24 cellular contexts compared by ENCODE assay signal in genomic region chr5:153883829-153884228, GRCh38.
A peak's percentile ranks its signal among the peaks of the same experiment; 100 is the strongest.
DNase-seq lines count a peak whose midpoint lies in the region; ATAC-seq and TF ChIP-seq lines count a peak whose summit lies in the region.
"Had no signal": no experiment of that assay in that cellular context is flagged by ENCODE, and none has a peak within 500 bp of the region (broad histone marks: within the 10 kb centered on the region; RNA-seq: fewer than 3 reads in every experiment).

No MANE protein-coding gene starts in this region.

- H3K27ac ChIP-seq in mesendoderm (ENCODE audit: low read depth, low read length) (no peak overlapping the region), stomach (no peak overlapping the region), upper lobe of right lung (no peak overlapping the region)
- H3K27ac ChIP-seq: spleen, tibial artery had no signal

- H3K4me3 ChIP-seq in choroid plexus epithelial cell (ENCODE audit: low read depth, low read length): no peak overlapping the region
- H3K4me3 ChIP-seq in mesendoderm (ENCODE audit: low read length): no peak overlapping the region
- no peak overlapping the region for H3K4me3 ChIP-seq in stomach
- H3K4me3 ChIP-seq in upper lobe of right lung: no peak overlapping the region
- H3K4me3 ChIP-seq: lung, spleen, tibial artery had no signal

- peak; percentile 28 for TF ChIP-seq CTCF in HFFc6 (IDR thresholded peaks at IDR 0.05)
- no peak for TF ChIP-seq CTCF in choroid plexus epithelial cell (conservative IDR thresholded peaks at IDR 0.05; ENCODE audit: low read depth, low read length)
- no peak for TF ChIP-seq CTCF in stomach (IDR thresholded peaks at IDR 0.05)
- TF ChIP-seq CTCF in upper lobe of right lung (IDR thresholded peaks at IDR 0.05): no peak

- peaks cover 30% of the 10 kb centered on the region for H3K4me1 Mint-ChIP-seq in HFFc6 (ENCODE audit: low read depth)
- H3K4me1 Mint-ChIP-seq: naive thymus-derived CD8-positive, alpha-beta T cell; stimulated activated effector memory CD8-positive, alpha-beta T cell treated with anti-CD3 and anti-CD28 coated beads, Interleukin-12 subunit alpha, Interleukin-12 subunit beta, amount 100 ng/mL, for 72 hours had no signal

- peak overlapping the region; percentile 88 for H3K27ac Mint-ChIP-seq in HFFc6
- H3K27ac Mint-ChIP-seq: naive thymus-derived CD8-positive, alpha-beta T cell; progenitor cell of endocrine pancreas; stimulated activated effector memory CD8-positive, alpha-beta T cell treated with anti-CD3 and anti-CD28 coated beads, Interleukin-12 subunit alpha, Interleukin-12 subunit beta, amount 100 ng/mL, for 72 hours had no signal

- intact Hi-C loops in stomach (cut with DNase I; ENCODE audit: low total_unique reads) (no loop called here), upper lobe of right lung (cut with DNase I) (no loop called here)

- DNase-seq in AG20443 (ENCODE audit: low spot score): peak; percentile 23
- peak; percentile 91 for DNase-seq in HFFc6
- DNase-seq in choroid plexus epithelial cell (ENCODE audit: low read depth): peak; percentile 31
- DNase-seq in mesendoderm: peak; percentile 61
- DNase-seq in stomach: no peak
- no peak for DNase-seq in upper lobe of right lung
- DNase-seq: activated CD4-positive, alpha-beta T cell treated with anti-CD3 and anti-CD28 coated beads for 48 hours; activated CD8-positive, alpha-beta memory T cell treated with anti-CD3 and anti-CD28 coated beads, Interleukin-2, amount 50 U/mL, for 4 hours; activated gamma-delta T cell; amygdala; C1 segment of cervical spinal cord; MM.1S; naive thymus-derived CD8-positive, alpha-beta T cell; NCI-H1930; SK-N-SH; spleen; T-helper 9 cell; tibial artery had no signal

- H3K18ac ChIP-seq in mesendoderm (ENCODE audit: low read length): no peak overlapping the region

- no peak overlapping the region for H2AK5ac ChIP-seq in mesendoderm (ENCODE audit: low read length)

- H3K4me1 ChIP-seq in mesendoderm (ENCODE audit: control insufficient read depth, low read depth, low read length) (peaks cover 2% of the 10 kb centered on the region), stomach (no peaks in the 10 kb centered on the region), upper lobe of right lung (no peaks in the 10 kb centered on the region)
- H3K4me1 ChIP-seq: spleen had no signal

- H3K27me3 ChIP-seq in mesendoderm (ENCODE audit: insufficient read depth, low read length, poor library complexity): no peaks in the 10 kb centered on the region
- no peaks in the 10 kb centered on the region for H3K27me3 ChIP-seq in stomach
- no peaks in the 10 kb centered on the region for H3K27me3 ChIP-seq in upper lobe of right lung
- H3K27me3 ChIP-seq: tibial artery had no signal

- H3K36me3 ChIP-seq in mesendoderm (ENCODE audit: control insufficient read depth, insufficient read depth, low read length) (no peaks in the 10 kb centered on the region), stomach (no peaks in the 10 kb centered on the region), upper lobe of right lung (no peaks in the 10 kb centered on the region)
- H3K36me3 ChIP-seq: spleen, tibial artery had no signal

- H3K4ac ChIP-seq in mesendoderm (ENCODE audit: low read depth, low read length): no peak overlapping the region

- H3K79me2 ChIP-seq in mesendoderm (ENCODE audit: control insufficient read depth, insufficient read depth, low read length): no peaks in the 10 kb centered on the region

- peak overlapping the region; percentile 68 for H3K4me3 Mint-ChIP-seq in HFFc6
- H3K4me3 Mint-ChIP-seq: naive thymus-derived CD8-positive, alpha-beta T cell; stimulated activated effector memory CD8-positive, alpha-beta T cell treated with anti-CD3 and anti-CD28 coated beads, Interleukin-12 subunit alpha, Interleukin-12 subunit beta, amount 100 ng/mL, for 72 hours had no signal

- H4K8ac ChIP-seq in mesendoderm (ENCODE audit: low read depth, low read length): no peak overlapping the region

- no peak overlapping the region for H2BK15ac ChIP-seq in mesendoderm (replicated peaks; ENCODE audit: low read depth)

- no peak for TF ChIP-seq EP300 in stomach (IDR thresholded peaks at IDR 0.05)

- no peaks in the 10 kb centered on the region for H3K79me1 ChIP-seq in mesendoderm (ENCODE audit: low read length)

- no peak overlapping the region for H2BK120ac ChIP-seq in mesendoderm (ENCODE audit: low read depth, low read length)

- H3K9me3 ChIP-seq in stomach (no peaks in the 10 kb centered on the region), upper lobe of right lung (no peaks in the 10 kb centered on the region)
- H3K9me3 ChIP-seq: SK-N-SH, spleen, tibial artery had no signal

- no peaks in the 10 kb centered on the region for H3K27me3 Mint-ChIP-seq in HFFc6 (ENCODE audit: insufficient read depth)
- H3K27me3 Mint-ChIP-seq: progenitor cell of endocrine pancreas had no signal

- no peaks in the 10 kb centered on the region for H3K36me3 Mint-ChIP-seq in HFFc6 (ENCODE audit: low read depth)
- H3K36me3 Mint-ChIP-seq: naive thymus-derived CD8-positive, alpha-beta T cell; stimulated activated effector memory CD8-positive, alpha-beta T cell treated with anti-CD3 and anti-CD28 coated beads, Interleukin-12 subunit alpha, Interleukin-12 subunit beta, amount 100 ng/mL, for 72 hours had no signal

- no peak overlapping the region for H3K56ac ChIP-seq in mesendoderm (ENCODE audit: low read length)

- ATAC-seq in HG02884 (IDR thresholded peaks at IDR 0.05; ENCODE audit: unreplicated experiment) (no peak), upper lobe of right lung (no peak), HG03175 (IDR thresholded peaks at IDR 0.05; ENCODE audit: unreplicated experiment) (no peak)
- ATAC-seq: naive thymus-derived CD8-positive, alpha-beta T cell; Panc1; stimulated activated effector memory CD8-positive, alpha-beta T cell treated with anti-CD3 and anti-CD28 coated beads, Interleukin-12 subunit alpha, Interleukin-12 subunit beta, amount 100 ng/mL, for 72 hours had no signal

- H3K9ac ChIP-seq in mesendoderm (ENCODE audit: low read length): no peak overlapping the region
- H3K9ac ChIP-seq: SK-N-SH had no signal

- no peak overlapping the region for H4K5ac ChIP-seq in mesendoderm (ENCODE audit: low read length)

- no peaks in the 10 kb centered on the region for H3K9me3 Mint-ChIP-seq in HFFc6
- H3K9me3 Mint-ChIP-seq: naive thymus-derived CD8-positive, alpha-beta T cell; stimulated activated effector memory CD8-positive, alpha-beta T cell treated with anti-CD3 and anti-CD28 coated beads, Interleukin-12 subunit alpha, Interleukin-12 subunit beta, amount 100 ng/mL, for 72 hours had no signal

- H3K23ac ChIP-seq in mesendoderm (ENCODE audit: low read length): no peak overlapping the region

- no peak overlapping the region for H3K4me2 ChIP-seq in mesendoderm (ENCODE audit: low read length)
- H3K4me2 ChIP-seq: SK-N-SH had no signal

- H2BK5ac ChIP-seq in mesendoderm (ENCODE audit: low read length): no peak overlapping the region

- WGBS in mesendoderm (ENCODE audit: extremely low coverage, insufficient coverage, low lambda C conversion rate): no CpG with 5 or more reads among the region's 4 CpGs
- 51 to 61% (median 58%) methylated on average over 4 of the region's 4 CpGs for WGBS in stomach, 5 donors

- TF ChIP-seq POLR2A in stomach (IDR thresholded peaks at IDR 0.05): no peak

Comparison
In these comparisons a context has a peak if more than half of its experiments do, and no peak if none do; other contexts are left out.
1. DNase-seq: peak in AG20443 (single experiment), HFFc6 (single experiment), choroid plexus epithelial cell (single experiment) and mesendoderm (single experiment); none in stomach (single experiment) and upper lobe of right lung (single experiment).